Comparison of ENCODE assay signal across 16 cellular contexts in the genomic region with DNA sequence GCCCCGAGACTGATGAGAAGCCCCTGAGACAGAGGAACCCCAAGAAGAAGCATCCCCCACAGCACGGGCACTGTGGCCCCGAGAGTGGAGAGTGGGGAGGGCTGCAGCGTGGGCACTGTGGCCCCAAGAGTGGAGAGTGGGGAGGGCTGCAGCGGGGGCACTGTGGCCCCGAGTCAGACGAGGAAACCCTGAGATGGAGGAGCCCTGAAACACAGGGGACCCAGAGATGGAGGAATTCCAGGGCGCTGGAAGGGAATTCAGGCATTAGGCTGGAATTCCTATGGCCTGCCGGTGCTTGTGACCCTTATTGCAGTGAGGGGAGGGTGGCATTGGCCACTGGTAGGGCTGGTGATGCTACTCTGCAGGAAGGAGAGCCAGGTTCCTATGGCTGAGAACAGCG.
"Had no signal": no experiment of that assay in that cellular context is flagged by ENCODE, and none has a peak within 500 bp of the region (broad histone marks: within the 10 kb centered on the region; RNA-seq: fewer than 3 reads in every experiment).

No MANE protein-coding gene starts in this region.

- H3K9me3 ChIP-seq: left lung, prostate gland, right atrium auricular region, tibial artery, vagina had no signal

- H3K36me3 ChIP-seq: left lung, prostate gland, right atrium auricular region, tibial artery, vagina had no signal

- DNase-seq: activated CD4-positive, CD25-positive, alpha-beta regulatory T cell treated with anti-CD3 and anti-CD28 coated beads, Interleukin-2, amount 50 U/mL, for 72 hours; activated naive CD8-positive, alpha-beta T cell treated with anti-CD3 and anti-CD28 coated beads, Interleukin-2, amount 10 ng/mL, durations not matched to agents 7 days and 5 days; caudate nucleus; cortex of kidney; kidney; nephron progenitor cell; occipital lobe; small intestine; stimulated activated CD4-positive, alpha-beta T cell treated with anti-CD3 and anti-CD28 coated beads, Interleukin-4, amount 100 ng/mL, for 1 hour; stimulated activated naive B cell treated with anti-CD40 and anti-IgM and Interleukin-4, amounts not matched to agents 10 μg/mL and 1 μg/mL and 100 μg/mL, for 72 hours; T1000 had no signal

- ATAC-seq: left lung; stimulated activated naive B cell treated with anti-CD40 and anti-IgM and Interleukin-4, amounts not matched to agents 10 μg/mL and 1 μg/mL and 100 μg/mL, for 72 hours had no signal

- H3K4me3 ChIP-seq: left lung, prostate gland, right atrium auricular region, tibial artery, vagina had no signal

- H3K4me1 ChIP-seq: left lung, prostate gland, right atrium auricular region, tibial artery, vagina had no signal

- H3K27ac ChIP-seq: left lung, prostate gland, right atrium auricular region, tibial artery, vagina had no signal

- H3K27me3 ChIP-seq: left lung, right atrium auricular region, tibial artery, vagina had no signal
